In genomic region chr6:39568896-39569295, GRCh38 we compare ENCODE assay signal across 19 cellular contexts.
DNase-seq lines count a peak whose midpoint lies in the region; ATAC-seq and TF ChIP-seq lines count a peak whose summit lies in the region.
"Had no signal": no experiment of that assay in that cellular context is flagged by ENCODE, and none has a peak within 500 bp of the region (broad histone marks: within the 10 kb centered on the region; RNA-seq: fewer than 3 reads in every experiment).

No MANE protein-coding gene starts in this region.

- no peak for ATAC-seq in HG03139 (IDR thresholded peaks at IDR 0.05; ENCODE audit: unreplicated experiment)
- ATAC-seq: activated T-cell treated with anti-CD3 and anti-CD28 coated beads, Interleukin-2, amount 50 U/mL, for 72 hours; gastrocnemius medialis had no signal

- no peak overlapping the region for H3K27ac Mint-ChIP-seq in HFFc6
- H3K27ac Mint-ChIP-seq: activated T-cell treated with anti-CD3 and anti-CD28 coated beads, Interleukin-2, amount 50 U/mL, for 72 hours; nephron progenitor cell had no signal

- H4K20me1 ChIP-seq in mammary epithelial cell (ENCODE audit: insufficient read depth, low read length): no peaks in the 10 kb centered on the region

- H3K27ac ChIP-seq in mammary epithelial cell (ENCODE audit: insufficient read depth, low read depth, low read length): no peak overlapping the region
- H3K27ac ChIP-seq: gastrocnemius medialis, right atrium auricular region, transverse colon had no signal

- no peaks in the 10 kb centered on the region for H3K79me2 ChIP-seq in mammary epithelial cell (ENCODE audit: insufficient read depth, low read length)

- DNase-seq in AG08395 (ENCODE audit: low spot score): peak; percentile 60
- DNase-seq in HFFc6: peak; percentile 1
- DNase-seq in mammary epithelial cell: peak; percentile 8
- peak; percentile 45 for DNase-seq in glomerular visceral epithelial cell (ENCODE audit: extremely low spot score)
- DNase-seq in RPMI8226: no peak
- DNase-seq in NCI-H2107 treated with DMSO at 0.1 percent for 48 hours (lab: John Stamatoyannopoulos, UW; ENCODE audit: unreplicated experiment): no peak
- no peak for DNase-seq in NCI-H1105 (lab: John Stamatoyannopoulos, UW)
- DNase-seq: activated T-cell treated with anti-CD3 and anti-CD28 coated beads, Interleukin-2, amount 50 U/mL, for 72 hours; dermis blood vessel endothelial cell; gastrocnemius medialis; MV-4-11; nephron progenitor cell; NK-92 treated with Interleukin-12 subunit alpha and Interleukin-12 subunit beta, amount 100 ng/mL, for 24 hours; SIG-M5; stimulated activated CD4-positive, alpha-beta T cell treated with anti-CD3 and anti-CD28 coated beads, Interleukin-2, amount 100 ng/mL, for 48 hours; stimulated activated CD8-positive, alpha-beta memory T cell treated with anti-CD3 and anti-CD28 coated beads, Interleukin-4, amount 100 ng/mL, for 48 hours; transverse colon had no signal

- H3K4me3 ChIP-seq in mammary epithelial cell (replicated peaks in 1 of 3; ENCODE audit: insufficient read depth in 1 of 3, low read depth in 2 of 3, low read length in 3 of 3): no peak overlapping the region
- H3K4me3 ChIP-seq: gastrocnemius medialis, right atrium auricular region, transverse colon had no signal

- TF ChIP-seq CTCF in HFFc6 (IDR thresholded peaks at IDR 0.05) (no peak), mammary epithelial cell (conservative IDR thresholded peaks at IDR 0.05 in 1 of 2, IDR thresholded peaks at IDR 0.05 in 1 of 2; ENCODE audit: extremely low read depth in 1 of 2, insufficient read depth in 1 of 2, low read depth in 1 of 2, low read length in 2 of 2) (no peak)

- no peak overlapping the region for H2AFZ ChIP-seq in mammary epithelial cell (ENCODE audit: low read depth, low read length)

- no TSS peak for BruUV-seq in mammary epithelial cell (replicated peaks; lab: Mats Ljungman, UMichigan)

- CTCF ChIA-PET in mammary epithelial cell (lab: Charles Lee; ENCODE audit: low non-redundant PET): no interaction called here

- no peaks in the 10 kb centered on the region for H3K9me3 ChIP-seq in mammary epithelial cell (replicated peaks; ENCODE audit: insufficient read depth, low read length)
- H3K9me3 ChIP-seq: gastrocnemius medialis, right atrium auricular region, transverse colon had no signal

- no peak overlapping the region for H3K9ac ChIP-seq in mammary epithelial cell (ENCODE audit: insufficient read depth, low read length)

- peaks cover 33% of the 10 kb centered on the region for H3K9me3 Mint-ChIP-seq in HFFc6
- H3K9me3 Mint-ChIP-seq: activated T-cell treated with anti-CD3 and anti-CD28 coated beads, Interleukin-2, amount 50 U/mL, for 72 hours; nephron progenitor cell had no signal

- in situ Hi-C loops in mammary epithelial cell (cut with MboI; ENCODE audit: low sequenced_read_pairs in 2 of 2): no loop called here

- no peak overlapping the region for H3K4me2 ChIP-seq in mammary epithelial cell (ENCODE audit: insufficient read depth, low read depth, low read length)

- no peaks in the 10 kb centered on the region for H3K4me1 Mint-ChIP-seq in HFFc6 (ENCODE audit: low read depth)
- H3K4me1 Mint-ChIP-seq: nephron progenitor cell had no signal

- H3K4me3 Mint-ChIP-seq in HFFc6: no peak overlapping the region
- H3K4me3 Mint-ChIP-seq: activated T-cell treated with anti-CD3 and anti-CD28 coated beads, Interleukin-2, amount 50 U/mL, for 72 hours; nephron progenitor cell had no signal

- WGBS in mammary epithelial cell (ENCODE audit: low coverage, missing lambda C conversion rate): 0% methylated on average over 1 of the region's 1 CpG

- intact Hi-C loops in mammary epithelial cell (cut with micrococcal nuclease): no loop called here

- H3K36me3 Mint-ChIP-seq in HFFc6 (ENCODE audit: low read depth): no peaks in the 10 kb centered on the region

- peaks cover 1% of the 10 kb centered on the region; the same call in 1 of the 2 replicates for H3K27me3 Mint-ChIP-seq in HFFc6 (ENCODE audit: insufficient read depth)

- peaks cover 5% of the 10 kb centered on the region for H3K4me1 ChIP-seq in mammary epithelial cell (ENCODE audit: insufficient read depth, low read length)
- H3K4me1 ChIP-seq: gastrocnemius medialis, right atrium auricular region had no signal

- H3K27me3 ChIP-seq in mammary epithelial cell (ENCODE audit: insufficient read depth, low read length): peaks cover 4% of the 10 kb centered on the region
- H3K27me3 ChIP-seq: gastrocnemius medialis, right atrium auricular region, transverse colon had no signal

- H3K36me3 ChIP-seq in mammary epithelial cell (ENCODE audit: insufficient read depth, low read length): no peaks in the 10 kb centered on the region
- H3K36me3 ChIP-seq: gastrocnemius medialis, right atrium auricular region, transverse colon had no signal

- dilution Hi-C loops in mammary epithelial cell (cut with HindIII; ENCODE audit: low sequenced_read_pairs): no loop called here

Comparison
In these comparisons a context has a peak if more than half of its experiments do, and no peak if none do; other contexts are left out.
1. DNase-seq: peak in AG08395 (single experiment), HFFc6 (single experiment), mammary epithelial cell (single experiment) and glomerular visceral epithelial cell (single experiment); none in RPMI8226 (single experiment), NCI-H2107 treated with DMSO at 0.1 percent for 48 hours (single experiment) and NCI-H1105 (single experiment).